In genomic region chr2:170206805-170207407, GRCh38 we compare ENCODE assay signal across 1 cellular context.
A peak's percentile ranks its signal among the peaks of the same experiment; 100 is the strongest.
TF ChIP-seq lines count a peak whose summit lies in the region.

No MANE protein-coding gene starts in this region.

TF ChIP-seq in K562, 482 proteins besides CTCF, POLR2A, EP300 and RAD21 (continued from another document and continues in another):
- TF ChIP-seq RREB1 (CRISPR knock-in tag; IDR thresholded peaks at IDR 0.05) = 0 out of 2 replicates have a peak, but pooled peaks have one; percentile 36
- TF ChIP-seq KDM1A (IDR thresholded peaks at IDR 0.05) = peak; percentile 53 to 70
- no peak for TF ChIP-seq ZNF174 (CRISPR knock-in tag; IDR thresholded peaks at IDR 0.05)
- no peak for TF ChIP-seq NFATC3 (IDR thresholded peaks at IDR 0.05)
- peak in 1 of 2 experiments; percentile 64; a peak in 1 of 4 replicates for TF ChIP-seq TBL1XR1 (IDR thresholded peaks at IDR 0.05; ENCODE audit: low read length in 2 of 2)
- no peak for TF ChIP-seq AFF4 (CRISPR knock-in tag; IDR thresholded peaks at IDR 0.05)
- no peak for TF ChIP-seq MLX (CRISPR knock-in tag; conservative IDR thresholded peaks at IDR 0.05)
- TF ChIP-seq ARID1B (IDR thresholded peaks at IDR 0.05) = peak; percentile 87
- peak; percentile 87 for TF ChIP-seq MEF2D (tag; conservative IDR thresholded peaks at IDR 0.05; ENCODE audit: low read depth)
- TF ChIP-seq ZFX (CRISPR knock-in tag; IDR thresholded peaks at IDR 0.05) = peak; percentile 45; the same call in 1 of the 2 replicates
- TF ChIP-seq FOXM1 (IDR thresholded peaks at IDR 0.05; ENCODE audit: low read depth) = peak; percentile 50; the same call in 1 of the 2 replicates
- no peak for TF ChIP-seq FOXM1 (CRISPR knock-in tag; IDR thresholded peaks at IDR 0.05; ENCODE audit: low read depth)
- no peak for TF ChIP-seq FOXJ3 (CRISPR knock-in tag; IDR thresholded peaks at IDR 0.05)
- TF ChIP-seq ZNF449 (CRISPR knock-in tag; IDR thresholded peaks at IDR 0.05) = no peak
- TF ChIP-seq ID3 (CRISPR knock-in tag; IDR thresholded peaks at IDR 0.05) = no peak
- peak; percentile 93 for TF ChIP-seq ID3 (tag; IDR thresholded peaks at IDR 0.05)
- peak; percentile 78 for TF ChIP-seq L3MBTL2 (IDR thresholded peaks at IDR 0.05)
- 0 out of 2 replicates have a peak, but pooled peaks have one; percentile 25 for TF ChIP-seq GATA2 (CRISPR knock-in tag; IDR thresholded peaks at IDR 0.05)
- TF ChIP-seq ETV1 (tag; conservative IDR thresholded peaks at IDR 0.05; ENCODE audit: low read depth) = 0 out of 2 replicates have a peak, but pooled peaks have one; percentile 11
- 0 out of 4 replicates have a peak, but pooled peaks of 1 of the 2 experiments have one; percentile 27 for TF ChIP-seq FOXA3 (CRISPR knock-in tag; conservative IDR thresholded peaks at IDR 0.05 in 1 of 2, IDR thresholded peaks at IDR 0.05 in 1 of 2)
- 0 out of 2 replicates have a peak, but pooled peaks have one; percentile 67 for TF ChIP-seq SMARCE1 (IDR thresholded peaks at IDR 0.05)
- 0 out of 2 replicates have a peak, but pooled peaks have one; percentile 19 for TF ChIP-seq ZFP1 (CRISPR knock-in tag; IDR thresholded peaks at IDR 0.05)
- peak; percentile 67 for TF ChIP-seq MTA2 (IDR thresholded peaks at IDR 0.05; ENCODE audit: low read depth)
- TF ChIP-seq TEAD4 (IDR thresholded peaks at IDR 0.05; ENCODE audit: low read length) = peak; percentile 73
- no peak for TF ChIP-seq TEAD4 (CRISPR knock-in tag; IDR thresholded peaks at IDR 0.05; ENCODE audit: borderline replicate concordance)
- no peak for TF ChIP-seq SMAD2 (IDR thresholded peaks at IDR 0.05; ENCODE audit: low read depth, low read length)
- no peak for TF ChIP-seq BRF2 (IDR thresholded peaks at IDR 0.05; ENCODE audit: borderline replicate concordance, insufficient read depth, insufficient read length)
- TF ChIP-seq ZNF639 (CRISPR knock-in tag; conservative IDR thresholded peaks at IDR 0.05 in 1 of 2, IDR thresholded peaks at IDR 0.05 in 1 of 2) = peak in 1 of 2 experiments; percentile 73; a peak in 2 of 4 replicates
- TF ChIP-seq WHSC1 (IDR thresholded peaks at IDR 0.05; ENCODE audit: low read length) = no peak
- TF ChIP-seq CREB3 (tag; conservative IDR thresholded peaks at IDR 0.05; ENCODE audit: low read depth) = peak; percentile 60
- no peak for TF ChIP-seq PHTF2 (CRISPR knock-in tag; IDR thresholded peaks at IDR 0.05)
- TF ChIP-seq TAF1 (IDR thresholded peaks at IDR 0.05; ENCODE audit: control insufficient read depth, extremely low read depth, insufficient read depth, low read length, severe bottlenecking) = no peak
- TF ChIP-seq LARP7 (IDR thresholded peaks at IDR 0.05) = no peak
- 0 out of 2 replicates have a peak, but pooled peaks have one; percentile 42 for TF ChIP-seq ZNF583 (CRISPR knock-in tag; IDR thresholded peaks at IDR 0.05)
- no peak for TF ChIP-seq FOXA1 (IDR thresholded peaks at IDR 0.05; ENCODE audit: borderline replicate concordance)
- TF ChIP-seq STAT5B (CRISPR knock-in tag; IDR thresholded peaks at IDR 0.05) = no peak
- peak; percentile 16; the same call in 1 of the 2 replicates for TF ChIP-seq SP1 (CRISPR knock-in tag; IDR thresholded peaks at IDR 0.05)
- TF ChIP-seq KAT8 (IDR thresholded peaks at IDR 0.05; ENCODE audit: low read depth) = no peak
- TF ChIP-seq NCOA1 (IDR thresholded peaks at IDR 0.05; ENCODE audit: low read depth) = peak; percentile 83
- no peak for TF ChIP-seq ZNF609 (CRISPR knock-in tag; IDR thresholded peaks at IDR 0.05; ENCODE audit: borderline replicate concordance)
- TF ChIP-seq MYBL2 (IDR thresholded peaks at IDR 0.05; ENCODE audit: low read depth) = peak; percentile 20; the same call in 1 of the 2 replicates
- no peak for TF ChIP-seq MYBL2 (CRISPR knock-in tag; IDR thresholded peaks at IDR 0.05; ENCODE audit: borderline replicate concordance)
